Comparison of ENCODE assay signal across 1 cellular context in genomic region chr12:14775652-14776020, GRCh38.
TF ChIP-seq lines count a peak whose summit lies in the region.

No MANE protein-coding gene starts in this region.

TF ChIP-seq in SK-N-SH, 30 proteins besides CTCF, POLR2A, EP300 and RAD21 (continued from another document):
- no peak for TF ChIP-seq ZBTB33 (IDR thresholded peaks at IDR 0.05; ENCODE audit: borderline replicate concordance, low read depth)
- no peak for TF ChIP-seq USF2 (IDR thresholded peaks at IDR 0.05; ENCODE audit: borderline replicate concordance, low read depth, low read length)
- no peak for TF ChIP-seq FOSL2 (IDR thresholded peaks at IDR 0.05; ENCODE audit: borderline replicate concordance, low read depth)
- TF ChIP-seq SMC3 (IDR thresholded peaks at IDR 0.05; ENCODE audit: low read depth, low read length): no peak
- TF ChIP-seq RFX5 (IDR thresholded peaks at IDR 0.05; ENCODE audit: low read length): no peak
- TF ChIP-seq REST (IDR thresholded peaks at IDR 0.05; ENCODE audit: low read depth, low read length): no peak
- no peak for TF ChIP-seq JUND (IDR thresholded peaks at IDR 0.05)
